18 cellular contexts compared by ENCODE assay signal in genomic region chr2:54461251-54461650, GRCh38. TPM values are rescaled to one million over a fixed set of nuclear protein-coding genes. Genes with fewer than 3 reads are reported as not detected.
DNase-seq lines count a peak whose midpoint lies in the region; ATAC-seq and TF ChIP-seq lines count a peak whose summit lies in the region.
"Had no signal": no experiment of that assay in that cellular context is flagged by ENCODE, and none has a peak within 500 bp of the region (broad histone marks: within the 10 kb centered on the region; RNA-seq: fewer than 3 reads in every experiment).

No MANE protein-coding gene starts in this region.

- no peaks in the 10 kb centered on the region for H3F3A ChIP-seq in SK-N-SH (replicated peaks; ENCODE audit: insufficient read depth)
- no peaks in the 10 kb centered on the region for H3F3A ChIP-seq in MM.1S (ENCODE audit: insufficient read depth, low read length)

- H3K36me3 ChIP-seq in SK-N-SH (replicated peaks in 1 of 2; ENCODE audit: control insufficient read depth in 1 of 2, insufficient read depth in 2 of 2, low read length in 1 of 2) (peaks cover 0 to 14% of the 10 kb centered on the region in 2 experiments), transverse colon (no peaks in the 10 kb centered on the region), MM.1S (replicated peaks; ENCODE audit: insufficient read depth, low read length) (no peaks in the 10 kb centered on the region)

- no peak overlapping the region for H3K4me2 ChIP-seq in SK-N-SH
- H3K4me2 ChIP-seq in MM.1S (ENCODE audit: low read depth, low read length) = no peak overlapping the region
- H3K4me2 ChIP-seq: KMS-11 had no signal

- H3K79me2 ChIP-seq in SK-N-SH (ENCODE audit: insufficient read depth) (peaks cover 91% of the 10 kb centered on the region), MM.1S (ENCODE audit: low read length) (peaks cover 30% of the 10 kb centered on the region)

- POLR2A ChIA-PET in SK-N-SH (lab: Yijun Ruan, JAX) = no interaction called here

- no peak overlapping the region for H3K9ac ChIP-seq in SK-N-SH
- no peak overlapping the region for H3K9ac ChIP-seq in MM.1S (ENCODE audit: low read length)
- H3K9ac ChIP-seq: KMS-11 had no signal

- H4K20me1 ChIP-seq in SK-N-SH (ENCODE audit: insufficient read depth) (peaks cover 76% of the 10 kb centered on the region), MM.1S (ENCODE audit: insufficient read depth, low read length) (no peaks in the 10 kb centered on the region)

- H3K27me3 ChIP-seq in SK-N-SH (ENCODE audit: insufficient read depth) (no peaks in the 10 kb centered on the region), dorsolateral prefrontal cortex (no peaks in the 10 kb centered on the region), transverse colon (peaks cover 45% of the 10 kb centered on the region), MM.1S (replicated peaks; ENCODE audit: insufficient read depth, low read length) (no peaks in the 10 kb centered on the region)

- ATAC-seq in SK-N-SH treated with all-trans-retinoic acid at 6 μM for 48 hours = no peak
- ATAC-seq in HG02870 (IDR thresholded peaks at IDR 0.05; ENCODE audit: unreplicated experiment) = no peak
- no peak for ATAC-seq in HG02970 (IDR thresholded peaks at IDR 0.05; ENCODE audit: low FRiP score, unreplicated experiment)
- ATAC-seq: naive thymus-derived CD4-positive, alpha-beta T cell; T-helper 17 cell had no signal

- TF ChIP-seq RAD21 in SK-N-SH (IDR thresholded peaks at IDR 0.05; ENCODE audit: low read length) = no peak

- no peak for TF ChIP-seq POLR2A in transverse colon (IDR thresholded peaks at IDR 0.05)

- H3K9me2 ChIP-seq in SK-N-SH (no peaks in the 10 kb centered on the region), MM.1S (replicated peaks; ENCODE audit: insufficient read depth, low read length) (no peaks in the 10 kb centered on the region)

- H3K4me3 ChIP-seq in SK-N-SH (ENCODE audit: low read depth in 2 of 2, low read length in 1 of 2) (no peak overlapping the region), dorsolateral prefrontal cortex (peak overlapping the region in 7 of 59 donors; percentile 7 to 93 (median 10)), transverse colon (no peak overlapping the region), MM.1S (ENCODE audit: low read length) (no peak overlapping the region)
- H3K4me3 ChIP-seq: skin epidermis had no signal

- DNase-seq in SK-N-SH (no peak), dorsolateral prefrontal cortex (no peak), lung microvascular endothelial cell (ENCODE audit: low read depth in 2 of 2) (peak; percentile 53 to 74), transverse colon (no peak), MM.1S (no peak)
- DNase-seq: ACHN; activated CD4-positive, alpha-beta memory T cell treated with anti-CD3 and anti-CD28 coated beads for 36 hours; activated gamma-delta T cell; islet precursor cell; naive thymus-derived CD4-positive, alpha-beta T cell; NCI-H2081 treated with DMSO at 0.1 percent for 48 hours; OCI-M1; T-helper 17 cell had no signal

- H3K4me1 ChIP-seq in SK-N-SH (ENCODE audit: control insufficient read depth in 1 of 2, insufficient read depth in 2 of 2, low read depth in 1 of 2, low read length in 1 of 2) (peaks cover 9 to 10% of the 10 kb centered on the region in 2 experiments; a peak in 2 of 4 replicates), transverse colon (peaks cover 4 to 21% (median 11%) of the 10 kb centered on the region in 4 donors), MM.1S (ENCODE audit: low read length) (peaks cover 4% of the 10 kb centered on the region; the same call in 1 of the 2 replicates)

- H2AFZ ChIP-seq in SK-N-SH (ENCODE audit: low read depth) (no peak overlapping the region), MM.1S (ENCODE audit: low read length) (no peak overlapping the region)

- intact Hi-C loops in dorsolateral prefrontal cortex (cut with DNase I) (no loop called here), transverse colon (cut with DNase I; ENCODE audit: low total_unique reads) (no loop called here)

- CTCF ChIA-PET in SK-N-SH (lab: Yijun Ruan, JAX) = interaction anchor here (0.6 kb wide), 1 partner anchor 547 kb away, joined by 3 read pairs; no protein-coding TSS in a partner anchor

- H3K27ac ChIP-seq in SK-N-SH (ENCODE audit: low read depth in 2 of 2, low read length in 1 of 2) (no peak overlapping the region), dorsolateral prefrontal cortex (peak overlapping the region in 42 of 59 donors; percentile 1 to 100 (median 45)), transverse colon (peak overlapping the region; percentile 16 to 42 (median 31)), MM.1S (ENCODE audit: low read length) (no peak overlapping the region)
- H3K27ac ChIP-seq: KMS-11 had no signal

- TF ChIP-seq EP300 in SK-N-SH (IDR thresholded peaks at IDR 0.05; ENCODE audit: borderline replicate concordance in 1 of 2, low read depth in 1 of 2, low read length in 1 of 2) = no peak
- TF ChIP-seq EP300 in transverse colon (IDR thresholded peaks at IDR 0.05; ENCODE audit: low read depth) = no peak

- in situ Hi-C loops in transverse colon (cut with MboI; ENCODE audit: low pct_ligation_motif_present in 1 of 4, low pct_unique_long_range_greater_than_20kb in 1 of 4, low sequenced_read_pairs in 3 of 4) = no loop called here

- 73% methylated on average over 4 of the region's 4 CpGs for WGBS in SK-N-SH (ENCODE audit: low lambda C conversion rate)
- WGBS in transverse colon (ENCODE audit: low coverage in 1 of 2), 2 donors = 48 to 69% methylated on average over 2 to 4 of the region's 4 CpGs

- TF ChIP-seq CTCF in SK-N-SH (IDR thresholded peaks at IDR 0.05) (no peak), dorsolateral prefrontal cortex (IDR thresholded peaks at IDR 0.05 in 54 of 56, conservative IDR thresholded peaks at IDR 0.05 in 2 of 56; ENCODE audit: low read depth in 1 of 56, partially characterized antibody in 56 of 56) (no peak), transverse colon (IDR thresholded peaks at IDR 0.05) (no peak), MM.1S (IDR thresholded peaks at IDR 0.05; ENCODE audit: low read length) (no peak)

- H3K9me3 ChIP-seq in SK-N-SH = no peaks in the 10 kb centered on the region
- no peaks in the 10 kb centered on the region for H3K9me3 ChIP-seq in transverse colon
- no peaks in the 10 kb centered on the region for H3K9me3 ChIP-seq in MM.1S (replicated peaks; ENCODE audit: insufficient read depth, low read length)

TF ChIP-seq in SK-N-SH treated with all-trans-retinoic acid at 6 μM for 48 hours, 23 proteins besides CTCF, POLR2A, EP300 and RAD21:
- no peak for TF ChIP-seq TCF4 (CRISPR knock-in tag; IDR thresholded peaks at IDR 0.05; ENCODE audit: borderline replicate concordance)
- no peak for TF ChIP-seq RARB (CRISPR knock-in tag; IDR thresholded peaks at IDR 0.05)
- no peak for TF ChIP-seq ZC3H10 (CRISPR knock-in tag; IDR thresholded peaks at IDR 0.05)
- TF ChIP-seq ZFP3 (CRISPR knock-in tag; IDR thresholded peaks at IDR 0.05) = no peak
- 0 out of 2 replicates have a peak, but pooled peaks have one; percentile 13 for TF ChIP-seq ISL1 (CRISPR knock-in tag; IDR thresholded peaks at IDR 0.05)
- no peak for TF ChIP-seq BACH2 (CRISPR knock-in tag; IDR thresholded peaks at IDR 0.05; ENCODE audit: borderline replicate concordance)

TF ChIP-seq in SK-N-SH, 30 proteins besides CTCF, POLR2A, EP300 and RAD21 (continues in another document):
- TF ChIP-seq MAX (IDR thresholded peaks at IDR 0.05; ENCODE audit: low read depth) (no peak), FOXJ3 (CRISPR knock-in tag; IDR thresholded peaks at IDR 0.05) (no peak), ELF1 (IDR thresholded peaks at IDR 0.05) (no peak), FOXM1 (IDR thresholded peaks at IDR 0.05; ENCODE audit: low read depth) (no peak), SIN3A (IDR thresholded peaks at IDR 0.05; ENCODE audit: borderline replicate concordance, low read depth, low read length) (no peak), SMC3 (IDR thresholded peaks at IDR 0.05; ENCODE audit: low read depth, low read length) (no peak), IRF3 (IDR thresholded peaks at IDR 0.05; ENCODE audit: low read depth, low read length) (no peak), GABPA (IDR thresholded peaks at IDR 0.05; ENCODE audit: low read depth) (no peak)

RNA-seq across cellular contexts. Expression of gene SPTBN1, which starts 5.1 kb away (rescaled TPM):
- 27.1 and 29.1 TPM in 2 replicates for polyA plus RNA-seq in SK-N-SH (2012; rRNA removed)
- polyA plus RNA-seq in SK-N-SH (2012; cell fraction: cytosol; rRNA removed) = 15.4 and 18.8 TPM in 2 replicates
- 92.5 and 114 TPM in 2 replicates for polyA plus RNA-seq in SK-N-SH (2012; cell fraction: nucleus; rRNA removed)
- total RNA-seq in dorsolateral prefrontal cortex (100 to 1,000 TPM; 567 to 884 (median 665) TPM), lung microvascular endothelial cell (396 and 652 TPM in 2 replicates), transverse colon (100 to 1,000 TPM; 269 to 301 (median 285) TPM)

Comparison
In these comparisons a context has a peak if more than half of its experiments do, and no peak if none do; other contexts are left out.
1. DNase-seq: peak in lung microvascular endothelial cell (2 of 2); none in SK-N-SH (single experiment), dorsolateral prefrontal cortex (0 of 10), transverse colon (single experiment) and MM.1S (single experiment).
2. H3K27ac ChIP-seq: peak in dorsolateral prefrontal cortex (42 of 59) and transverse colon (4 of 4); none in SK-N-SH (0 of 2) and MM.1S (single experiment).